In the genomic region with DNA sequence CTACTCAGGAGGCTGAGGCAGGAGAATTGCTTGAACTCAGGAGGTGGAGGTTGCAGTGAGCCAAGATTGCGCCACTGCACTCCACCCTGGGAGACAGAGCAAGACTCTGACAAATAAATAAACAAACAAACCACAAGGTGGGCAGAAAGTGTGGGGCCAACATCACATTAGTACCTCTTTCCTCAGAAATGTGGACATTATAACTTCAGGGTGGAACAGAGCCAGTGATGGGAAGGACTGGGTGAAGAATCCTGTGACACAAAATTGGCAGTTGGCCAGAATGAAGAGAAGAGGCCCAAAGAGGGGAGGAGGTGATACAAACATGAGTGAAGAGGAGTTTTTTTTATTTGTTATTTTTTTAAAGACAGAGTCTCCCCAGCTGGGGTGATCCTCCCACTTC, we compare ENCODE assay signal across 1 cellular context.
TF ChIP-seq lines count a peak whose summit lies in the region.

No MANE protein-coding gene starts in this region.

TF ChIP-seq in HEK293, 187 proteins besides CTCF, POLR2A, EP300 and RAD21 (continued from another document):
- TF ChIP-seq ZNF529 (tag by site-specific recombination; IDR thresholded peaks at IDR 0.05; ENCODE audit: insufficient replicate concordance) (peak; percentile 69), ZNF335 (tag by site-specific recombination; conservative IDR thresholded peaks at IDR 0.05) (no peak), SETDB1 (IDR thresholded peaks at IDR 0.05; ENCODE audit: insufficient read length, low read length) (no peak), ZNF223 (tag by site-specific recombination; IDR thresholded peaks at IDR 0.05) (no peak), ZNF37A (tag by site-specific recombination; IDR thresholded peaks at IDR 0.05) (no peak), KLF9 (tag by site-specific recombination; IDR thresholded peaks at IDR 0.05; ENCODE audit: low read depth) (no peak), ZNF175 (tag by site-specific recombination; IDR thresholded peaks at IDR 0.05) (no peak), ZNF416 (tag by site-specific recombination; IDR thresholded peaks at IDR 0.05) (no peak), ZNF19 (tag by site-specific recombination; IDR thresholded peaks at IDR 0.05; ENCODE audit: low read depth) (no peak), KLF1 (tag by site-specific recombination; IDR thresholded peaks at IDR 0.05) (0 out of 2 replicates have a peak, but pooled peaks have one; percentile 17), REPIN1 (tag by site-specific recombination; IDR thresholded peaks at IDR 0.05; ENCODE audit: low read depth) (no peak), ZNF184 (tag by site-specific recombination; IDR thresholded peaks at IDR 0.05) (0 out of 2 replicates have a peak, but pooled peaks have one; percentile 24), WT1 (tag by site-specific recombination; IDR thresholded peaks at IDR 0.05) (peak; percentile 55), ZNF140 (tag by site-specific recombination; IDR thresholded peaks at IDR 0.05) (no peak), ZEB2 (tag by site-specific recombination; IDR thresholded peaks at IDR 0.05) (no peak), RBAK (tag by site-specific recombination; IDR thresholded peaks at IDR 0.05) (no peak), ZNF341 (tag by site-specific recombination; IDR thresholded peaks at IDR 0.05; ENCODE audit: low read depth) (no peak), ZNF843 (tag by site-specific recombination; IDR thresholded peaks at IDR 0.05) (no peak), MYNN (tag by site-specific recombination; IDR thresholded peaks at IDR 0.05; ENCODE audit: borderline replicate concordance) (no peak), ZNF239 (tag by site-specific recombination; IDR thresholded peaks at IDR 0.05) (no peak)
- TF ChIP-seq, protein P1, sequence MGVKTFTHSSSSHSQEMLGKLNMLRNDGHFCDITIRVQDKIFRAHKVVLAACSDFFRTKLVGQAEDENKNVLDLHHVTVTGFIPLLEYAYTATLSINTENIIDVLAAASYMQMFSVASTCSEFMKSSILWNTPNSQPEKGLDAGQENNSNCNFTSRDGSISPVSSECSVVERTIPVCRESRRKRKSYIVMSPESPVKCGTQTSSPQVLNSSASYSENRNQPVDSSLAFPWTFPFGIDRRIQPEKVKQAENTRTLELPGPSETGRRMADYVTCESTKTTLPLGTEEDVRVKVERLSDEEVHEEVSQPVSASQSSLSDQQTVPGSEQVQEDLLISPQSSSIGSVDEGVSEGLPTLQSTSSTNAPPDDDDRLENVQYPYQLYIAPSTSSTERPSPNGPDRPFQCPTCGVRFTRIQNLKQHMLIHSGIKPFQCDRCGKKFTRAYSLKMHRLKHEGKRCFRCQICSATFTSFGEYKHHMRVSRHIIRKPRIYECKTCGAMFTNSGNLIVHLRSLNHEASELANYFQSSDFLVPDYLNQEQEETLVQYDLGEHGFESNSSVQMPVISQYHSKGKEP (tag by site-specific recombination; IDR thresholded peaks at IDR 0.05) = 0 out of 2 replicates have a peak, but pooled peaks have one; percentile 36
- TF ChIP-seq, protein P2, sequence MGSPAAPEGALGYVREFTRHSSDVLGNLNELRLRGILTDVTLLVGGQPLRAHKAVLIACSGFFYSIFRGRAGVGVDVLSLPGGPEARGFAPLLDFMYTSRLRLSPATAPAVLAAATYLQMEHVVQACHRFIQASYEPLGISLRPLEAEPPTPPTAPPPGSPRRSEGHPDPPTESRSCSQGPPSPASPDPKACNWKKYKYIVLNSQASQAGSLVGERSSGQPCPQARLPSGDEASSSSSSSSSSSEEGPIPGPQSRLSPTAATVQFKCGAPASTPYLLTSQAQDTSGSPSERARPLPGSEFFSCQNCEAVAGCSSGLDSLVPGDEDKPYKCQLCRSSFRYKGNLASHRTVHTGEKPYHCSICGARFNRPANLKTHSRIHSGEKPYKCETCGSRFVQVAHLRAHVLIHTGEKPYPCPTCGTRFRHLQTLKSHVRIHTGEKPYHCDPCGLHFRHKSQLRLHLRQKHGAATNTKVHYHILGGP (tag by site-specific recombination; IDR thresholded peaks at IDR 0.05) = no peak
- TF ChIP-seq, protein P3, sequence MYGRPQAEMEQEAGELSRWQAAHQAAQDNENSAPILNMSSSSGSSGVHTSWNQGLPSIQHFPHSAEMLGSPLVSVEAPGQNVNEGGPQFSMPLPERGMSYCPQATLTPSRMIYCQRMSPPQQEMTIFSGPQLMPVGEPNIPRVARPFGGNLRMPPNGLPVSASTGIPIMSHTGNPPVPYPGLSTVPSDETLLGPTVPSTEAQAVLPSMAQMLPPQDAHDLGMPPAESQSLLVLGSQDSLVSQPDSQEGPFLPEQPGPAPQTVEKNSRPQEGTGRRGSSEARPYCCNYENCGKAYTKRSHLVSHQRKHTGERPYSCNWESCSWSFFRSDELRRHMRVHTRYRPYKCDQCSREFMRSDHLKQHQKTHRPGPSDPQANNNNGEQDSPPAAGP (tag by site-specific recombination; IDR thresholded peaks at IDR 0.05) = no peak
- TF ChIP-seq, protein P4, sequence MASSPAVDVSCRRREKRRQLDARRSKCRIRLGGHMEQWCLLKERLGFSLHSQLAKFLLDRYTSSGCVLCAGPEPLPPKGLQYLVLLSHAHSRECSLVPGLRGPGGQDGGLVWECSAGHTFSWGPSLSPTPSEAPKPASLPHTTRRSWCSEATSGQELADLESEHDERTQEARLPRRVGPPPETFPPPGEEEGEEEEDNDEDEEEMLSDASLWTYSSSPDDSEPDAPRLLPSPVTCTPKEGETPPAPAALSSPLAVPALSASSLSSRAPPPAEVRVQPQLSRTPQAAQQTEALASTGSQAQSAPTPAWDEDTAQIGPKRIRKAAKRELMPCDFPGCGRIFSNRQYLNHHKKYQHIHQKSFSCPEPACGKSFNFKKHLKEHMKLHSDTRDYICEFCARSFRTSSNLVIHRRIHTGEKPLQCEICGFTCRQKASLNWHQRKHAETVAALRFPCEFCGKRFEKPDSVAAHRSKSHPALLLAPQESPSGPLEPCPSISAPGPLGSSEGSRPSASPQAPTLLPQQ (tag by site-specific recombination; IDR thresholded peaks at IDR 0.05) = no peak
- TF ChIP-seq, protein P5, sequence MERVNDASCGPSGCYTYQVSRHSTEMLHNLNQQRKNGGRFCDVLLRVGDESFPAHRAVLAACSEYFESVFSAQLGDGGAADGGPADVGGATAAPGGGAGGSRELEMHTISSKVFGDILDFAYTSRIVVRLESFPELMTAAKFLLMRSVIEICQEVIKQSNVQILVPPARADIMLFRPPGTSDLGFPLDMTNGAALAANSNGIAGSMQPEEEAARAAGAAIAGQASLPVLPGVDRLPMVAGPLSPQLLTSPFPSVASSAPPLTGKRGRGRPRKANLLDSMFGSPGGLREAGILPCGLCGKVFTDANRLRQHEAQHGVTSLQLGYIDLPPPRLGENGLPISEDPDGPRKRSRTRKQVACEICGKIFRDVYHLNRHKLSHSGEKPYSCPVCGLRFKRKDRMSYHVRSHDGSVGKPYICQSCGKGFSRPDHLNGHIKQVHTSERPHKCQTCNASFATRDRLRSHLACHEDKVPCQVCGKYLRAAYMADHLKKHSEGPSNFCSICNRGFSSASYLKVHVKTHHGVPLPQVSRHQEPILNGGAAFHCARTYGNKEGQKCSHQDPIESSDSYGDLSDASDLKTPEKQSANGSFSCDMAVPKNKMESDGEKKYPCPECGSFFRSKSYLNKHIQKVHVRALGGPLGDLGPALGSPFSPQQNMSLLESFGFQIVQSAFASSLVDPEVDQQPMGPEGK (tag by site-specific recombination; IDR thresholded peaks at IDR 0.05) = no peak
